ENCODE assay signal across 7 cellular contexts in genomic region chr2:64988420-64989125, GRCh38. TPM values are rescaled to one million over a fixed set of nuclear protein-coding genes. Genes with fewer than 3 reads are reported as not detected.
DNase-seq lines count a peak whose midpoint lies in the region; ATAC-seq and TF ChIP-seq lines count a peak whose summit lies in the region.

No MANE protein-coding gene starts in this region.

- no peaks in the 10 kb centered on the region for H3K9me3 ChIP-seq in body of pancreas
- no peaks in the 10 kb centered on the region for H3K9me3 ChIP-seq in iPS-18c (ENCODE audit: control insufficient read depth, insufficient read depth, low read length)
- H3K9me3 ChIP-seq in skeletal muscle satellite cell (replicated peaks; ENCODE audit: low read length), result no peaks in the 10 kb centered on the region

- 0 to 1% methylated on average over 2 to 65 of the region's 65 CpGs for WGBS in body of pancreas, 2 donors

- H3K9ac ChIP-seq in skeletal muscle satellite cell (ENCODE audit: low read depth, low read length), result peak overlapping the region; percentile 96

- peak overlapping the region; percentile 100 for H3K4me2 ChIP-seq in skeletal muscle satellite cell (ENCODE audit: low read length)

- DNase-seq in HEK293T (ENCODE audit: extremely low spot score) (peak; percentile 75), NCI-H1048 (lab: John Stamatoyannopoulos, UW) (peak; percentile 54), T1000 (lab: John Stamatoyannopoulos, UW) (peak; percentile 65), body of pancreas (peak; percentile 71 to 85 (median 82))

- TF ChIP-seq CTCF in GM12875 (IDR thresholded peaks at IDR 0.05; ENCODE audit: borderline replicate concordance, insufficient read depth, low read depth, low read length) (peak; percentile 60), body of pancreas (IDR thresholded peaks at IDR 0.05) (peak in 5 of 7 experiments; percentile 24 to 48 (median 41))

- H3K36me3 ChIP-seq in body of pancreas (replicated peaks in 1 of 2; ENCODE audit: insufficient read depth in 1 of 2, low read depth in 2 of 2) (no peaks in the 10 kb centered on the region), skeletal muscle satellite cell (ENCODE audit: insufficient read depth, low read length) (no peaks in the 10 kb centered on the region)

- H3K27me3 ChIP-seq in body of pancreas, result no peaks in the 10 kb centered on the region
- H3K27me3 ChIP-seq in skeletal muscle satellite cell (ENCODE audit: control insufficient read depth, insufficient read depth, low read length), result no peaks in the 10 kb centered on the region

- H3K4me3 ChIP-seq in GM12875 (ENCODE audit: low read depth, low read length), result peak overlapping the region; percentile 84
- H3K4me3 ChIP-seq in body of pancreas, result peak overlapping the region; percentile 59 to 62
- peak overlapping the region; percentile 70 for H3K4me3 ChIP-seq in iPS-18c (ENCODE audit: insufficient read depth, low read depth, low read length)
- peak overlapping the region; percentile 96 for H3K4me3 ChIP-seq in skeletal muscle satellite cell (ENCODE audit: low read length)

- H3K27ac ChIP-seq in body of pancreas, result peak overlapping the region; percentile 88 to 95 (median 90)

- CTCF ChIA-PET in HEK293T (lab: Yijun Ruan, JAX), result interaction anchor here (1.3 kb wide), 1 partner anchor 8 kb away, joined by 4 read pairs; no protein-coding TSS in a partner anchor

- TF ChIP-seq POLR2A in body of pancreas (IDR thresholded peaks at IDR 0.05), result peak; percentile 71 to 87 (median 78)

- intact Hi-C loops in body of pancreas (cut with DNase I), result no loop called here

- peak; percentile 64 for ATAC-seq in body of pancreas

- H3K4me1 ChIP-seq in body of pancreas, result peaks cover 29% of the 10 kb centered on the region
- H3K4me1 ChIP-seq in skeletal muscle satellite cell (ENCODE audit: control insufficient read depth, insufficient read depth, low read length), result peaks cover 18% of the 10 kb centered on the region

- POLR2A ChIA-PET in HEK293T (lab: Yijun Ruan, JAX), result interaction anchor here (1.0 to 1.7 kb wide), 11 partner anchors 8 to 66 kb away, joined by 3 to 6 read pairs (median 3); no protein-coding TSS in a partner anchor

TF ChIP-seq in HEK293T, 16 proteins besides CTCF, POLR2A, EP300 and RAD21:
- TF ChIP-seq ARNT (IDR thresholded peaks at IDR 0.05), result peak; percentile 37; the same call in 1 of the 2 replicates
- no peak for TF ChIP-seq ELF4 (IDR thresholded peaks at IDR 0.05)
- TF ChIP-seq TARDBP (IDR thresholded peaks at IDR 0.05), result no peak

RNA-seq across cellular contexts. Expression of gene SLC1A4, which starts 0.6 kb away (rescaled TPM):
- total RNA-seq in body of pancreas, result 10 to 100 TPM; 14.5 to 25.4 TPM
- 4.8 and 6.8 TPM in 2 replicates for total RNA-seq in skeletal muscle satellite cell (2012; rRNA removed)

Comparison
In these comparisons a context has a peak if more than half of its experiments do, and no peak if none do; other contexts are left out.
1. Peak in every context shown above with its lines: DNase-seq, ATAC-seq, H3K4me3 ChIP-seq and H3K27ac ChIP-seq.